Comparison of ENCODE assay signal across 11 cellular contexts in the genomic region with DNA sequence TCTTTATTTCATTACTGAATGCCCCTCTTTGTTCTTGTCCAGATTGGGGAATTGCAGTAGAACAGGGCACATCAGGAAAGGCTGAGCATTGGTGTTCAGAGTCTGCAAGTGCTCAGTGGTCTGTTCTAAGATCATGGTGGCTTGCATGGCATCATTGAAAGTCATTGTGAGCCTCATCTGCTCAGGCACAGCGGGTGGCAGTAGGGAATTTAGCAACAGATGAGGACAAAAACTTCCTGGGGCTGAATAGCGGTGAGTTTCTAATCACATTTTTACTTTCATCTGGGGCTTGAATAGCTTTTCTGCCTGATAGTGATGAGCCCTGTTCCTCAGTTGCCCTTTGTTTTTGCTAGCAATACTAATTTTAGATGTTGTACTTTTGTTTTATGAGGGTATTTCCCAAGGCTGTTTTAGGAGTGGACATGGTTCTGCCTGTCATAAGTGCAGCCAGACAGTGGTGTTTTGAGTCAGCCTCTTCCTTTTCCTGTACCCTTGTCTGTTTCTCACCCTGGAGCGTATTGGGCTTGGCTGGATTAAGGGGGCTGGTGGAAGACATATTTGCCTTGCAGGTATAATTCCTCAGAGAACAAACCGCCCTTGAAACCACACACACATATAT. TPM values are rescaled to one million over a fixed set of nuclear protein-coding genes. Genes with fewer than 3 reads are reported as not detected.
DNase-seq lines count a peak whose midpoint lies in the region; ATAC-seq lines count a peak whose summit lies in the region.
"Had no signal": no experiment of that assay in that cellular context is flagged by ENCODE, and none has a peak within 500 bp of the region (broad histone marks: within the 10 kb centered on the region; RNA-seq: fewer than 3 reads in every experiment).

No MANE protein-coding gene starts in this region.

- H2BK120ac ChIP-seq in mesenchymal stem cell (ENCODE audit: low read depth, low read length): no peak overlapping the region

- H2BK5ac ChIP-seq in mesenchymal stem cell (ENCODE audit: low read depth, low read length, poor library complexity, severe bottlenecking): no peak overlapping the region

- peak overlapping the region; percentile 59 to 79 for H2BK12ac ChIP-seq in mesenchymal stem cell (ENCODE audit: low read length in 2 of 2)

- H3K4me2 ChIP-seq in mesenchymal stem cell (ENCODE audit: low read length, poor library complexity, severe bottlenecking): no peak overlapping the region

- no peak overlapping the region for H3K27ac ChIP-seq in mesenchymal stem cell (ENCODE audit: low read length, poor library complexity, severe bottlenecking)
- H3K27ac ChIP-seq: tibial artery had no signal

- H2AFZ ChIP-seq in mesenchymal stem cell (ENCODE audit: low read depth, low read length): no peak overlapping the region

- no peaks in the 10 kb centered on the region for H3K27me3 ChIP-seq in mesenchymal stem cell (ENCODE audit: control insufficient read depth in 1 of 2, insufficient read depth in 1 of 2, low read length in 2 of 2)
- no peaks in the 10 kb centered on the region for H3K27me3 ChIP-seq in HAP-1 (ENCODE audit: low read depth)
- H3K27me3 ChIP-seq: tibial artery had no signal

- H3K9me3 ChIP-seq in mesenchymal stem cell (ENCODE audit: control insufficient read depth, low read length): no peaks in the 10 kb centered on the region
- no peaks in the 10 kb centered on the region for H3K9me3 ChIP-seq in HAP-1
- H3K9me3 ChIP-seq: tibial artery had no signal

- H3K79me1 ChIP-seq in mesenchymal stem cell (replicated peaks; ENCODE audit: low read length, poor library complexity, severe bottlenecking): peaks cover 20% of the 10 kb centered on the region

- no peak overlapping the region for H3K4me3 ChIP-seq in mesenchymal stem cell (ENCODE audit: insufficient read depth in 1 of 2, low read depth in 1 of 2, low read length in 2 of 2)
- H3K4me3 ChIP-seq in HAP-1: no peak overlapping the region
- H3K4me3 ChIP-seq: tibial artery had no signal

- H3K36me3 ChIP-seq in mesenchymal stem cell (ENCODE audit: control insufficient read depth in 1 of 2, insufficient read depth in 2 of 2, low read depth in 1 of 2, low read length in 2 of 2) (no peaks in the 10 kb centered on the region), HAP-1 (replicated peaks) (no peaks in the 10 kb centered on the region)
- H3K36me3 ChIP-seq: tibial artery had no signal

- peak overlapping the region; percentile 88 to 94 for H3K18ac ChIP-seq in mesenchymal stem cell (ENCODE audit: low read depth in 1 of 2, low read length in 2 of 2)

- peak overlapping the region; percentile 98 for H4K8ac ChIP-seq in mesenchymal stem cell (ENCODE audit: low read length)

- no peak overlapping the region for H2BK15ac ChIP-seq in mesenchymal stem cell (ENCODE audit: low read depth, poor library complexity, severe bottlenecking)

- no peak overlapping the region for H3K23ac ChIP-seq in mesenchymal stem cell (ENCODE audit: low read length in 2 of 2)

- H3K4ac ChIP-seq in mesenchymal stem cell (ENCODE audit: low read depth in 1 of 2, low read length in 2 of 2): peak overlapping the region; percentile 79 to 89

- ATAC-seq in GM18511 (IDR thresholded peaks at IDR 0.05; ENCODE audit: unreplicated experiment): peak; percentile 75
- peak; percentile 71 for ATAC-seq in GM21717 (IDR thresholded peaks at IDR 0.05; ENCODE audit: unreplicated experiment)
- ATAC-seq in HG03469 (IDR thresholded peaks at IDR 0.05; ENCODE audit: unreplicated experiment): peak; percentile 65

- peaks cover 13% of the 10 kb centered on the region for H3K4me1 ChIP-seq in mesenchymal stem cell (ENCODE audit: control insufficient read depth, insufficient read depth, low read depth, low read length)
- H3K4me1 ChIP-seq in HAP-1: no peaks in the 10 kb centered on the region

- no peak overlapping the region for H3K14ac ChIP-seq in mesenchymal stem cell (ENCODE audit: low read length in 2 of 2)

- peak; percentile 50 for DNase-seq in mesenchymal stem cell
- DNase-seq in HAP-1 (ENCODE audit: low spot score in 2 of 2): no peak
- DNase-seq in NK-92 treated with Interleukin-12 subunit alpha and Interleukin-12 subunit beta, amount 100 ng/mL, for 24 hours (lab: John Stamatoyannopoulos, UW): no peak
- no peak for DNase-seq in NCI-H1105 treated with DMSO at 0.1 percent for 48 hours (lab: John Stamatoyannopoulos, UW)
- no peak for DNase-seq in ureter (ENCODE audit: low spot score)
- DNase-seq: activated CD4-positive, alpha-beta T cell treated with anti-CD3 and anti-CD28 coated beads, Interleukin-2, amount 10 ng/mL, durations not matched to agents 24 days and 14 days; NCI-H1417 treated with DMSO at 0.1 percent for 48 hours; tibial artery had no signal

- 83% methylated on average over 2 of the region's 4 CpGs for WGBS in mesenchymal stem cell

- no peak overlapping the region for H3K9ac ChIP-seq in mesenchymal stem cell (ENCODE audit: low read length)

- peak overlapping the region; percentile 96 for H4K91ac ChIP-seq in mesenchymal stem cell (ENCODE audit: low read length)

- in situ Hi-C loops in HAP-1 (cut with MboI; ENCODE audit: low sequenced_read_pairs): no loop called here

- no peak overlapping the region for H2AK5ac ChIP-seq in mesenchymal stem cell (ENCODE audit: low read length, severe bottlenecking)

RNA-seq across cellular contexts. Expression of gene SCHIP1, which starts 21.8 kb away (rescaled TPM):
- 7.2 TPM for polyA plus RNA-seq in mesenchymal stem cell (2013, experiment 1 of 2)
- polyA plus RNA-seq in mesenchymal stem cell (2013, experiment 2 of 2): 7.2 TPM
- total RNA-seq in ureter: 5.8 TPM
- total RNA-seq: activated CD4-positive, alpha-beta T cell treated with anti-CD3 and anti-CD28 coated beads, Interleukin-2, amount 10 ng/mL, durations not matched to agents 24 days and 14 days had no signal
